ENCODE assay signal across 8 cellular contexts in genomic region chr4:140743194-140743931, GRCh38. TPM values are rescaled to one million over a fixed set of nuclear protein-coding genes. Genes with fewer than 3 reads are reported as not detected.
DNase-seq lines count a peak whose midpoint lies in the region; ATAC-seq, FAIRE-seq and TF ChIP-seq lines count a peak whose summit lies in the region.

No MANE protein-coding gene starts in this region.

- peaks cover 8% of the 10 kb centered on the region for H3K4me1 ChIP-seq in IMR-90 (ENCODE audit: control insufficient read depth, insufficient read depth, low read length)
- no peaks in the 10 kb centered on the region for H3K4me1 ChIP-seq in colonic mucosa
- peaks cover 5 to 27% (median 9%) of the 10 kb centered on the region in 3 donors for H3K4me1 ChIP-seq in pancreas
- peaks cover 0 to 11% (median 5%) of the 10 kb centered on the region in 4 donors for H3K4me1 ChIP-seq in tibial artery

- no CpG with 5 or more reads among the region's 4 CpGs for WGBS in IMR-90 (ENCODE audit: extremely low coverage in 2 of 2, insufficient read length in 1 of 2), 2 experiments
- 27 to 29% methylated on average over 4 of the region's 4 CpGs for WGBS in pancreas, 2 donors

- in situ Hi-C loops in IMR-90 (cut with MboI; ENCODE audit: low sequenced_read_pairs) = no loop called here

- H3K36me3 ChIP-seq in IMR-90 (ENCODE audit: control insufficient read depth, insufficient read depth, low read length) = no peaks in the 10 kb centered on the region
- H3K36me3 ChIP-seq in colonic mucosa = no peaks in the 10 kb centered on the region
- H3K36me3 ChIP-seq in pancreas = no peaks in the 10 kb centered on the region
- no peaks in the 10 kb centered on the region for H3K36me3 ChIP-seq in tibial artery

- peak overlapping the region; percentile 18; the same call in 1 of the 2 replicates for H3K56ac ChIP-seq in IMR-90 (ENCODE audit: extremely low read depth, insufficient read depth, low read length)

- peak overlapping the region; percentile 62; the same call in 1 of the 2 replicates for H3K4ac ChIP-seq in IMR-90 (ENCODE audit: low read depth, low read length)

- no peak for FAIRE-seq in pancreas (lab: Jason Lieb, UNC)

- H2BK20ac ChIP-seq in IMR-90 (ENCODE audit: low read depth, low read length) = peak overlapping the region; percentile 71; the same call in 1 of the 2 replicates

- intact Hi-C loops in IMR-90 (cut with micrococcal nuclease) = no loop called here
- intact Hi-C loops in colonic mucosa (cut with DNase I) = no loop called here
- intact Hi-C loops in pancreas (cut with DNase I) = no loop called here
- intact Hi-C loops in tibial artery (cut with DNase I; ENCODE audit: low total_unique reads) = no loop called here

- TF ChIP-seq POLR2A in IMR-90 (IDR thresholded peaks at IDR 0.05; ENCODE audit: low read depth, low read length) = no peak

- no peak overlapping the region for H3K18ac ChIP-seq in IMR-90 (ENCODE audit: low read depth, low read length)

- H3K9me3 ChIP-seq in IMR-90 (ENCODE audit: control insufficient read depth, insufficient read depth, low read length) (no peaks in the 10 kb centered on the region), colonic mucosa (no peaks in the 10 kb centered on the region), pancreas (no peaks in the 10 kb centered on the region), tibial artery (no peaks in the 10 kb centered on the region)

- peaks cover 10% of the 10 kb centered on the region; the same call in 1 of the 2 replicates for H4K20me1 ChIP-seq in IMR-90 (ENCODE audit: insufficient read depth, low read length)

- H2AK9ac ChIP-seq in IMR-90 (replicated peaks; ENCODE audit: low read depth, low read length, poor library complexity) = peak overlapping the region; percentile 1

- no peak overlapping the region for H4K5ac ChIP-seq in IMR-90 (ENCODE audit: low read depth, low read length)

- DNase-seq in IMR-90 = peak; percentile 57
- DNase-seq in colonic mucosa = no peak
- DNase-seq in pancreas = no peak
- no peak for DNase-seq in GOT3 (lab: John Stamatoyannopoulos, UW)
- no peak for DNase-seq in tibial artery
- DNase-seq in activated CD4-positive, CD25-positive, alpha-beta regulatory T cell (lab: John Stamatoyannopoulos, UW) = no peak

- H2AK5ac ChIP-seq in IMR-90 (ENCODE audit: low read depth, low read length) = peak overlapping the region; percentile 79; the same call in 1 of the 2 replicates

- H3K14ac ChIP-seq in IMR-90 (replicated peaks; ENCODE audit: low read depth, low read length) = peak overlapping the region; percentile 84

- peak overlapping the region; percentile 9; the same call in 1 of the 2 replicates for H3K4me2 ChIP-seq in IMR-90 (ENCODE audit: low read depth, low read length)

- H4K91ac ChIP-seq in IMR-90 (ENCODE audit: insufficient read depth, low read depth, low read length) = 0 out of 2 replicates have a peak overlapping the region, but pooled peaks have one; percentile 2

- H2BK120ac ChIP-seq in IMR-90 (ENCODE audit: low read depth, low read length) = peak overlapping the region; percentile 51

- H3K27ac ChIP-seq in IMR-90 (ENCODE audit: insufficient read depth, low read length) (no peak overlapping the region; the same call in 1 of the 2 replicates), colonic mucosa (peak overlapping the region; percentile 51), pancreas (peak overlapping the region in 1 of 4 donors; percentile 21), tibial artery (no peak overlapping the region)

- H2BK15ac ChIP-seq in IMR-90 (ENCODE audit: low read depth, low read length) = peak overlapping the region; percentile 69; the same call in 2 of the 3 replicates

- H3K27me3 ChIP-seq in IMR-90 (ENCODE audit: control insufficient read depth, insufficient read depth, low read length) (no peaks in the 10 kb centered on the region), colonic mucosa (no peaks in the 10 kb centered on the region), pancreas (no peaks in the 10 kb centered on the region), tibial artery (no peaks in the 10 kb centered on the region)

- TF ChIP-seq RAD21 in IMR-90 (IDR thresholded peaks at IDR 0.05; ENCODE audit: low read length) = no peak

- dilution Hi-C loops in IMR-90 (cut with HindIII; ENCODE audit: low sequenced_read_pairs, unreplicated experiment) = no loop called here

- H3K79me1 ChIP-seq in IMR-90 (ENCODE audit: low read depth in 1 of 2, low read length in 2 of 2) = peaks cover 25 to 59% of the 10 kb centered on the region in 2 experiments

- H4K8ac ChIP-seq in IMR-90 (ENCODE audit: low read depth in 2 of 2, low read length in 2 of 2) = 0 out of 4 replicates have a peak overlapping the region, but pooled peaks of 1 of the 2 experiments have one; percentile 11

- H2BK5ac ChIP-seq in IMR-90 (ENCODE audit: low read depth, low read length, poor library complexity, severe bottlenecking) = no peak overlapping the region

- CTCF ChIA-PET in IMR-90 (lab: Yijun Ruan, JAX) = interaction anchor here (0.7 kb wide), 1 partner anchor 78 kb away, joined by 4 read pairs; no protein-coding TSS in a partner anchor

- peak overlapping the region; percentile 62 for H3K23ac ChIP-seq in IMR-90 (ENCODE audit: low read depth, low read length)

- ATAC-seq in GM21619 (IDR thresholded peaks at IDR 0.05; ENCODE audit: unreplicated experiment) (peak; percentile 77), IMR-90 (ENCODE audit: low read depth) (peak; percentile 49), pancreas (peak in 3 of 4 donors; percentile 72 to 87 (median 74))

- H3K9ac ChIP-seq in IMR-90 (ENCODE audit: low read depth, low read length) (no peak overlapping the region), colonic mucosa (ENCODE audit: low read depth in 2 of 2, low read length in 2 of 2) (no peak overlapping the region)

- peaks cover 17% of the 10 kb centered on the region for H3K9me1 ChIP-seq in IMR-90 (ENCODE audit: insufficient read depth, low read length)

- no TSS peak for BruUV-seq in IMR-90 (replicated peaks; lab: Mats Ljungman, UMichigan)

- POLR2A ChIA-PET in IMR-90 (lab: Charles Lee; ENCODE audit: unreplicated experiment) = no interaction called here

- H3K4me3 ChIP-seq in GM12875 (ENCODE audit: low read depth, low read length) (no peak overlapping the region), IMR-90 (ENCODE audit: insufficient read depth, low read depth, low read length) (no peak overlapping the region), colonic mucosa (no peak overlapping the region), pancreas (no peak overlapping the region), tibial artery (no peak overlapping the region)

- TF ChIP-seq CTCF in GM12875 (IDR thresholded peaks at IDR 0.05; ENCODE audit: borderline replicate concordance, insufficient read depth, low read depth, low read length) = peak; percentile 14; the same call in 1 of the 2 replicates
- 0 out of 2 replicates have a peak, but pooled peaks have one; percentile 17 for TF ChIP-seq CTCF in IMR-90 (conservative IDR thresholded peaks at IDR 0.05; ENCODE audit: low read depth, low read length)
- peak; percentile 23 for TF ChIP-seq CTCF in colonic mucosa (IDR thresholded peaks at IDR 0.05)
- TF ChIP-seq CTCF in pancreas (IDR thresholded peaks at IDR 0.05) = no peak
- TF ChIP-seq CTCF in tibial artery (IDR thresholded peaks at IDR 0.05) = no peak

- peak overlapping the region; percentile 73 for H2AFZ ChIP-seq in IMR-90 (replicated peaks; ENCODE audit: low read length, poor library complexity)

TF ChIP-seq in IMR-90, 13 proteins besides CTCF, POLR2A, EP300 and RAD21:
- no peak for TF ChIP-seq RFX5 (IDR thresholded peaks at IDR 0.05; ENCODE audit: low read depth, low read length)
- no peak for TF ChIP-seq RCOR1 (IDR thresholded peaks at IDR 0.05; ENCODE audit: insufficient replicate concordance, low read length)
- TF ChIP-seq MAFK (IDR thresholded peaks at IDR 0.05; ENCODE audit: low read depth, low read length) = no peak
- TF ChIP-seq BHLHE40 (IDR thresholded peaks at IDR 0.05; ENCODE audit: low read depth, low read length) = no peak
- no peak for TF ChIP-seq FOS (IDR thresholded peaks at IDR 0.05; ENCODE audit: low read depth, low read length)
- TF ChIP-seq ELK1 (IDR thresholded peaks at IDR 0.05; ENCODE audit: borderline replicate concordance, low read depth, low read length) = no peak
- no peak for TF ChIP-seq NFE2L2 (IDR thresholded peaks at IDR 0.05; ENCODE audit: low read depth, low read length)
- TF ChIP-seq MAZ (IDR thresholded peaks at IDR 0.05; ENCODE audit: borderline replicate concordance, low read depth, low read length) = no peak
- no peak for TF ChIP-seq MXI1 (IDR thresholded peaks at IDR 0.05; ENCODE audit: borderline replicate concordance, low read depth, low read length)
- TF ChIP-seq SMC3 (IDR thresholded peaks at IDR 0.05; ENCODE audit: low read depth, low read length) = no peak

RNA-seq across cellular contexts. Expression of gene TBC1D9, which starts 12.8 kb away (rescaled TPM):
- total RNA-seq in IMR-90 (2012; rRNA removed) = 15.2 and 16.9 TPM in 2 replicates
- polyA plus RNA-seq in IMR-90 (2012; rRNA removed) = 10.4 and 11.7 TPM in 2 replicates
- 5.9 and 6.3 TPM in 2 replicates for polyA plus RNA-seq in IMR-90 (2012; cell fraction: cytosol; rRNA removed)
- polyA plus RNA-seq in IMR-90 (2012; cell fraction: nucleus; rRNA removed; ENCODE audit: low replicate concordance) = 5.8 and 7.3 TPM in 2 replicates
- total RNA-seq in colonic mucosa = 10 to 100 TPM in 1 of 2 donors, 1 to 10 TPM in 1; 6.8 to 11.6 TPM
- total RNA-seq in pancreas = 10 to 100 TPM in 2 of 6 donors, 1 to 10 TPM in 4; 8.2 to 17.9 (median 9.8) TPM
- 10 to 100 TPM in 1 of 2 donors, 1 to 10 TPM in 1; 5.3 to 13.0 TPM for polyA plus RNA-seq in pancreas

Comparison
In these comparisons a context has a peak if more than half of its experiments do, and no peak if none do; other contexts are left out.
1. CTCF ChIP-seq: peak in GM12875 (single experiment), IMR-90 (single experiment) and colonic mucosa (single experiment); none in pancreas (0 of 4) and tibial artery (0 of 2).
2. Peak in every context shown above with its lines, with median percentiles within 50 percentile points of each other: ATAC-seq.